Comparison of ENCODE assay signal across 21 cellular contexts in genomic region chr1:116913941-116914340, GRCh38.
"Had no signal": no experiment of that assay in that cellular context is flagged by ENCODE, and none has a peak within 500 bp of the region (broad histone marks: within the 10 kb centered on the region; RNA-seq: fewer than 3 reads in every experiment).

No MANE protein-coding gene starts in this region.

- DNase-seq: activated CD4-positive, alpha-beta T cell treated with anti-CD3 and anti-CD28 coated beads, Interleukin-2, amount 50 U/mL, for 4 hours; activated CD8-positive, alpha-beta memory T cell treated with anti-CD3 and anti-CD28 coated beads, Interleukin-2, amount 50 U/mL, for 48 hours; activated naive CD4-positive, alpha-beta T cell; activated naive CD8-positive, alpha-beta T cell treated with anti-CD3 and anti-CD28 coated beads for 36 hours; activated T-cell treated with anti-CD3 and anti-CD28 coated beads, Interleukin-2, amount 50 U/mL, for 4 hours; amniotic stem cell; cerebellar nuclear complex; cortex of kidney; endodermal cell; immature natural killer cell; lower lobe of right lung; mesendoderm; naive thymus-derived CD8-positive, alpha-beta T cell; retina; stimulated activated CD4-positive, alpha-beta T cell treated with anti-CD3 and anti-CD28 coated beads, Interleukin-1b, Interleukin-23, amount 100 ng/mL, for 48 hours; T-helper 1 cell; T-helper 9 cell had no signal

- H3K27ac ChIP-seq: hepatocyte, lower lobe of right lung, suprapubic skin, tibial nerve had no signal

- H3K36me3 ChIP-seq: lower lobe of right lung, suprapubic skin, tibial nerve had no signal

- ATAC-seq: activated T-cell treated with anti-CD3 and anti-CD28 coated beads, Interleukin-2, amount 50 U/mL, for 4 hours; lower lobe of right lung; naive thymus-derived CD8-positive, alpha-beta T cell; WTC11 had no signal

- H3K9me3 ChIP-seq: lower lobe of right lung, suprapubic skin, tibial nerve had no signal

- H3K27me3 ChIP-seq: hepatocyte, suprapubic skin, tibial nerve had no signal

- H3K4me3 ChIP-seq: hepatocyte, lower lobe of right lung, suprapubic skin, tibial nerve had no signal
